ENCODE assay signal across 8 cellular contexts in the genomic region with DNA sequence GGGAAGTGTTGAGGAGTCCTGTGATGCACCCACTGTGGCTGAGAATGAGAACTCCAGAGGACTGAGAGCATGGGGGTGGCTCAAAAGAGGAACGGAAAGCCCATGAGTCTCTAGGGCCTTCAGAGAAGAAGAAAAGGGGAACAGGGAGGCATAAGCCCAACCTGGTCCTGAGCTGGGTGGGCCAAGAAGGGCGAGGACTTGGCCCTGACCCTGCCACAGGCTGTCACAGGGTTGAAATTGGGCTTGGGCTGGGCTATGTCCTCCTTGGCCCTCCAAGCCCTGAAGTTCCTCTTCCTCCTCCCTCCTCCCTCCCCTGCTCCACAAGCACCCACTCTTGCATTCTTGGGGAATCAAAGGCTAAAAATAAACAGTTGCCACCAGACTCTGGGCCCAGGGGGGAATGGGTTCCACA. TPM values are rescaled to one million over a fixed set of nuclear protein-coding genes. Genes with fewer than 3 reads are reported as not detected.
DNase-seq lines count a peak whose midpoint lies in the region; ATAC-seq lines count a peak whose summit lies in the region.

No MANE protein-coding gene starts in this region.

- peak; percentile 96 for ATAC-seq in GM18517 (IDR thresholded peaks at IDR 0.05; ENCODE audit: unreplicated experiment)
- ATAC-seq in HG02678 (IDR thresholded peaks at IDR 0.05; ENCODE audit: unreplicated experiment): peak; percentile 99
- peak; percentile 98 for ATAC-seq in naive B cell (ENCODE audit: low read depth in 2 of 2)

- peaks cover 34 to 54% (median 46%) of the 10 kb centered on the region in 3 donors for H3K4me1 Mint-ChIP-seq in naive B cell

- peak; percentile 97 to 98 for DNase-seq in NOMO-1 (lab: John Stamatoyannopoulos, UW; ENCODE audit: unreplicated experiment in 2 of 2)
- DNase-seq in naive B cell: peak; percentile 79
- DNase-seq in H4 (ENCODE audit: low spot score): no peak
- no peak for DNase-seq in NCI-H82 treated with DMSO at 0.1 percent for 48 hours (lab: John Stamatoyannopoulos, UW; ENCODE audit: unreplicated experiment)
- DNase-seq in iPS-NIHi7 (ENCODE audit: extremely low spot score): no peak
- DNase-seq in activated CD4-positive, alpha-beta T cell treated with anti-CD3 and anti-CD28 coated beads for 4 hours: no peak

- H3K4me3 Mint-ChIP-seq in naive B cell: peak overlapping the region in 6 of 8 donors; percentile 10 to 83 (median 31)

- peaks cover 0 to 2% (median 1%) of the 10 kb centered on the region in 3 donors for H3K27me3 Mint-ChIP-seq in naive B cell

- peak overlapping the region; percentile 8 to 88 (median 52) for H3K27ac Mint-ChIP-seq in naive B cell

- H3K36me3 Mint-ChIP-seq in naive B cell: no peaks in the 10 kb centered on the region

- H3K9me3 Mint-ChIP-seq in naive B cell: peaks cover 0 to under 1% (median 0%) of the 10 kb centered on the region in 7 donors

RNA-seq across cellular contexts. Expression of a gene that starts 49.3 kb away (rescaled TPM):
- polyA plus RNA-seq in naive B cell (ENCODE audit: low read depth in 6 of 6): 1 to 10 TPM in 5 of 6 donors, under 1 TPM in 1; 0.62 to 2.5 (median 1.6) TPM
- 0.62 and 0.77 TPM in 2 replicates for total RNA-seq in H4 (2014; rRNA removed; shearing (Covaris generic))

Comparison
In these comparisons a context has a peak if more than half of its experiments do, and no peak if none do; other contexts are left out.
1. DNase-seq: peak in NOMO-1 (2 of 2) and naive B cell (single experiment); none in H4 (single experiment), NCI-H82 treated with DMSO at 0.1 percent for 48 hours (single experiment), iPS-NIHi7 (single experiment) and activated CD4-positive, alpha-beta T cell treated with anti-CD3 and anti-CD28 coated beads for 4 hours (0 of 2).
2. Peak in every context shown above with its lines, with median percentiles within 50 percentile points of each other: ATAC-seq.